ENCODE assay signal across 1 cellular context in the genomic region with DNA sequence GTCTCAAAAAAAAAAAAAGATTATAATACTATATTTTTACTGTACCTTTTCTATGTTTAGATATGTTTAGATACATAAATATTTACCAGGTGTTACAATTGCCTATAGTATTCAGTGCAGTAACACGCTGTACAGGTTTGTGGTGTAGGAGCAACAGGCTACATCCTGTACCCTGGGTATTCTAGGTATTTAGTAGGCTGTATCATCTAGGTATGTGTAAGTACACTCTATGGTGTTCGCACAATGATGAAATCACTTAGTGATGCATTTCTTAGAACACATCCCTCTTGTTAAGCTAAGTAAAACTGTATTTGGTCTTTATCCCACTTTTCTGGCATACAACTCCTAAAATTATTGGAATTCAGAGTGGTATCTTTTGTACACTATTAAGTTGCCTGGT.
TF ChIP-seq lines count a peak whose summit lies in the region.

No MANE protein-coding gene starts in this region.

TF ChIP-seq in H1, 55 proteins besides CTCF, POLR2A, EP300 and RAD21 (continued from another document):
- TF ChIP-seq, protein P1, sequence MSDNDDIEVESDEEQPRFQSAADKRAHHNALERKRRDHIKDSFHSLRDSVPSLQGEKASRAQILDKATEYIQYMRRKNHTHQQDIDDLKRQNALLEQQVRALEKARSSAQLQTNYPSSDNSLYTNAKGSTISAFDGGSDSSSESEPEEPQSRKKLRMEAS (IDR thresholded peaks at IDR 0.05) = no peak
- TF ChIP-seq JUND (IDR thresholded peaks at IDR 0.05; ENCODE audit: low read length) (no peak), EZH2 (IDR thresholded peaks at IDR 0.05; ENCODE audit: low read depth, low read length, severe bottlenecking) (no peak), CHD7 (IDR thresholded peaks at IDR 0.05; ENCODE audit: insufficient replicate concordance, low read length) (no peak), JUN (IDR thresholded peaks at IDR 0.05; ENCODE audit: low read depth, low read length) (no peak), ATF2 (IDR thresholded peaks at IDR 0.05; ENCODE audit: low read length) (no peak), CEBPB (IDR thresholded peaks at IDR 0.05; ENCODE audit: low read depth, low read length) (no peak), ASH2L (IDR thresholded peaks at IDR 0.05; ENCODE audit: low read length) (no peak), GABPA (IDR thresholded peaks at IDR 0.05; ENCODE audit: borderline replicate concordance, insufficient read depth, low read length) (no peak), SP1 (IDR thresholded peaks at IDR 0.05; ENCODE audit: low read depth, low read length) (no peak), SIRT6 (IDR thresholded peaks at IDR 0.05; ENCODE audit: low read length) (no peak), CHD1 (IDR thresholded peaks at IDR 0.05; ENCODE audit: low read depth, low read length) (no peak)
- TF ChIP-seq, protein P2, sequence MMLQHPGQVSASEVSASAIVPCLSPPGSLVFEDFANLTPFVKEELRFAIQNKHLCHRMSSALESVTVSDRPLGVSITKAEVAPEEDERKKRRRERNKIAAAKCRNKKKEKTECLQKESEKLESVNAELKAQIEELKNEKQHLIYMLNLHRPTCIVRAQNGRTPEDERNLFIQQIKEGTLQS (IDR thresholded peaks at IDR 0.05; ENCODE audit: insufficient read depth, low read depth, low read length) = no peak
